In the genomic region with DNA sequence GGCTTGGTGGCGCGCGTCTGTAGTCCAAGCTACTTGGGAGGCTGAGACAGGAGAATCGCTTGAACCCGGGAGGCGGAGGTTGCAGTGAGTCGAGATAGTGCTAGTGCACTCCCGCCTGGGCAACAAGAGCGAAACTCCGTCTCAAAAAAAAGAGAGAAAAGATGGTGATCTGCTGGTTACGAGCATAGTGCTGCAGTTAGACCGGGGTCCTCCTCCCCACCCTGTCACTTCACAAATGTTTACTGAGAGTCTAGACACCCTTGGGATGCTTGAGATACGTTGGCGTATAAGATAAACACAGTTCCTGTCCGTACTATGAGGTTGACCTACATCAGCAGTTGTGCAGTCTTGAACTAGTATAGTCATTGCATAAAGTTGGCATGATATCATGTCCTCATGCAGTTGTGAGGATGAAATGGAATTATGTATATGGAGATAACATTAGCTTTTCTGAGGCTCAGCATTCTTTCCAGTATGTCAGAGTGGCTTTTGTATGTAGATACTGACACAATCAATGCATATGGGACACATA, we compare ENCODE assay signal across 8 cellular contexts. TPM values are rescaled to one million over a fixed set of nuclear protein-coding genes. Genes with fewer than 3 reads are reported as not detected.
DNase-seq lines count a peak whose midpoint lies in the region; ATAC-seq and TF ChIP-seq lines count a peak whose summit lies in the region.

No MANE protein-coding gene starts in this region.

- no peaks in the 10 kb centered on the region for H3K9me3 Mint-ChIP-seq in activated CD4-positive, alpha-beta memory T cell treated with anti-CD3 and anti-CD28 coated beads, Interleukin-2, amount 10 ng/mL, durations not matched to agents 7 days and 5 days

- peaks cover 2% of the 10 kb centered on the region for H3K36me3 ChIP-seq in smooth muscle cell (ENCODE audit: low read depth)

- H3K79me2 ChIP-seq in smooth muscle cell (ENCODE audit: low read depth): peaks cover 27% of the 10 kb centered on the region

- peak overlapping the region; percentile 29 for H2AFZ ChIP-seq in smooth muscle cell (ENCODE audit: low read depth)

- H3K27ac ChIP-seq in smooth muscle cell (ENCODE audit: low read depth): peak overlapping the region; percentile 85

- DNase-seq in HFF-Myc (ENCODE audit: extremely low read depth, low read depth): no peak
- no peak for DNase-seq in activated CD4-positive, alpha-beta memory T cell treated with anti-CD3 and anti-CD28 coated beads, Interleukin-2, amount 10 ng/mL, durations not matched to agents 7 days and 5 days
- peak; percentile 6 for DNase-seq in hepatic stellate cell (ENCODE audit: low spot score)
- DNase-seq in smooth muscle cell (lab: John Stamatoyannopoulos, UW; ENCODE audit: unreplicated experiment): no peak
- DNase-seq in putamen (ENCODE audit: low spot score): no peak
- no peak for DNase-seq in middle frontal gyrus (ENCODE audit: extremely low spot score, low spot score)

- H3K36me3 Mint-ChIP-seq in activated CD4-positive, alpha-beta memory T cell treated with anti-CD3 and anti-CD28 coated beads, Interleukin-2, amount 10 ng/mL, durations not matched to agents 7 days and 5 days (ENCODE audit: low read depth): peaks cover 23% of the 10 kb centered on the region

- H3K27ac Mint-ChIP-seq in activated CD4-positive, alpha-beta memory T cell treated with anti-CD3 and anti-CD28 coated beads, Interleukin-2, amount 10 ng/mL, durations not matched to agents 7 days and 5 days: peak overlapping the region; percentile 88

- no peaks in the 10 kb centered on the region for H3K9me3 ChIP-seq in smooth muscle cell (replicated peaks; ENCODE audit: low read depth)

- H3K4me1 ChIP-seq in smooth muscle cell (ENCODE audit: low read depth): peaks cover 19% of the 10 kb centered on the region

- WGBS in smooth muscle cell (ENCODE audit: low lambda C conversion rate): 47% methylated on average over 15 of the region's 15 CpGs

- CTCF ChIA-PET in activated CD4-positive, alpha-beta memory T cell treated with anti-CD3 and anti-CD28 coated beads, Interleukin-2, amount 10 ng/mL, durations not matched to agents 7 days and 5 days (lab: Charles Lee): interaction anchor here (1.1 to 2.1 kb wide), 2 partner anchors 126 to 982 kb away, joined by 3 to 15 read pairs; no protein-coding TSS in a partner anchor

- ATAC-seq in HG03520 (IDR thresholded peaks at IDR 0.05; ENCODE audit: unreplicated experiment) (no peak), GM21825 (IDR thresholded peaks at IDR 0.05; ENCODE audit: unreplicated experiment) (no peak)

- no peaks in the 10 kb centered on the region for H3F3A ChIP-seq in smooth muscle cell (ENCODE audit: low read depth)

- H4K20me1 ChIP-seq in smooth muscle cell (ENCODE audit: low read depth): peaks cover 9% of the 10 kb centered on the region

- no peaks in the 10 kb centered on the region for H3K27me3 Mint-ChIP-seq in activated CD4-positive, alpha-beta memory T cell treated with anti-CD3 and anti-CD28 coated beads, Interleukin-2, amount 10 ng/mL, durations not matched to agents 7 days and 5 days

- H3K4me3 Mint-ChIP-seq in activated CD4-positive, alpha-beta memory T cell treated with anti-CD3 and anti-CD28 coated beads, Interleukin-2, amount 10 ng/mL, durations not matched to agents 7 days and 5 days: peak overlapping the region; percentile 99

- peak overlapping the region; percentile 97 for H3K9ac ChIP-seq in smooth muscle cell (ENCODE audit: low read depth)

- H3K4me3 ChIP-seq in HFF-Myc (replicated peaks; ENCODE audit: low read depth, low read length) (peak overlapping the region; percentile 71), smooth muscle cell (peak overlapping the region; percentile 85)

- H3K27me3 ChIP-seq in smooth muscle cell (ENCODE audit: low read depth): no peaks in the 10 kb centered on the region

- POLR2A ChIA-PET in activated CD4-positive, alpha-beta memory T cell treated with anti-CD3 and anti-CD28 coated beads, Interleukin-2, amount 10 ng/mL, durations not matched to agents 7 days and 5 days (lab: Charles Lee): interaction anchor here (0.6 to 3.9 kb wide), 12 partner anchors 8 to 1292 kb away, joined by 3 to 34 read pairs (median 6); a partner anchor contains a TSS

- H3K4me2 ChIP-seq in smooth muscle cell: peak overlapping the region; percentile 98

- TF ChIP-seq CTCF in HFF-Myc (IDR thresholded peaks at IDR 0.05; ENCODE audit: low read depth, low read length, missing control alignments) (no peak), smooth muscle cell (IDR thresholded peaks at IDR 0.05; ENCODE audit: borderline replicate concordance, insufficient read depth, poor library complexity, severe bottlenecking) (no peak)

- H3K4me1 Mint-ChIP-seq in activated CD4-positive, alpha-beta memory T cell treated with anti-CD3 and anti-CD28 coated beads, Interleukin-2, amount 10 ng/mL, durations not matched to agents 7 days and 5 days: peaks cover 38% of the 10 kb centered on the region

RNA-seq across cellular contexts. Expression of a gene that starts 0.8 kb away (rescaled TPM):
- total RNA-seq in activated CD4-positive, alpha-beta memory T cell treated with anti-CD3 and anti-CD28 coated beads, Interleukin-2, amount 10 ng/mL, durations not matched to agents 7 days and 5 days: 10 to 100 TPM; 25.3 to 28.5 TPM
- 14.9 and 15.0 TPM in 2 replicates for total RNA-seq in smooth muscle cell
- polyA plus RNA-seq in smooth muscle cell: 13.4 and 16.6 TPM in 2 replicates

RNA-seq across cellular contexts. Expression of a gene that starts 0.9 kb away (rescaled TPM):
- total RNA-seq in activated CD4-positive, alpha-beta memory T cell treated with anti-CD3 and anti-CD28 coated beads, Interleukin-2, amount 10 ng/mL, durations not matched to agents 7 days and 5 days: 10 to 100 TPM; 18.1 to 19.4 TPM
- 17.7 and 18.8 TPM in 2 replicates for total RNA-seq in smooth muscle cell
- polyA plus RNA-seq in smooth muscle cell: 16.4 and 20.4 TPM in 2 replicates
